Comparison of ENCODE assay signal across 8 cellular contexts in the genomic region with DNA sequence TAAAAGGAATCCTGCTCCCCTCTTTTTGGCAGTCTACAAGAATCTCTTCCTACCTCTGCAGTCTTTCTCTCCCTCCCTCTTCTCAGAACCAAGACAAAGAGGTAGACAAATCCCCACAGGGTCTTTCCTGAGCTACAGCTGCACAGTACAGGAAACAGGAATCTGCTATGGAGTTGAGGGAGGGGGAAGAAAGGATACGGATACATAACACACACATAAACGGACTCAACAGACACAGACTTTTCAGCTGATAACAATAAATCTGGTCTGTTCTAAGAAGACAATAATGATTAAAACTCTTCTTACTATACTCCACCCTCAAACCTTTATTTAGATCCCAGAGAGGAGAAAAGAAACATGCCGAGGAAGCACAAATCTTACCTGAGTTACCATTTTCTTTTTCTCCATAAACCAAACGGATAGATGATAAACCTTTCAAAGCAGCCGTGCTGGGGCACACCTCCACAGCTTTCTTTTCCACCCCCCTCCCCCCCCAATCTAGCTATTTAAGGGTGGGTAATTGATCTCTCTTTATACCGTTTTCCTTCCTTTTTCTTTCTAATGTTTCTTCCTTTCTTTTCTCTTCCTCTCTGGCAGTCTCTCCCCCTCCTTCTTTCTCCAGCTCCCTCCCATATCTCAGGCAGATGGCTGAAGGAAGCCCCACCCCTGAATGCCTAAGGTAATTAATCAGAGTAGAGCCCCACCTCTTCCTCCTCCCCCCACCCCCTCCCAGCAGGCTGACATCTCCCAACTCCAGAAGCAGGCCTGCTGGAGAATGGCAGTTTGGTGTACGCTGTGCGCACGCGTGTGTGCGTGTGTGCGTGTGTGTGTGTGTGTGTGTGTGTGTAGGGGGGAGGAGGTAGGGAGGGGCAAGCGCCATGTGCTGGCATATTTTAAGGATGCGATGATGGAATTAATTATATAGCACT.
DNase-seq lines count a peak whose midpoint lies in the region; ATAC-seq lines count a peak whose summit lies in the region.

No MANE protein-coding gene starts in this region.

- DNase-seq in activated CD4-positive, alpha-beta T cell treated with anti-CD3 and anti-CD28 coated beads for 48 hours: peak; percentile 13
- DNase-seq in activated CD4-positive, alpha-beta T cell treated with anti-CD3 and anti-CD28 coated beads, Interleukin-2, amount 50 U/mL, for 1 hour: no peak
- peak; percentile 82 for DNase-seq in NCI-H2196 treated with DMSO at 0.1 percent for 48 hours (lab: John Stamatoyannopoulos, UW; ENCODE audit: unreplicated experiment)
- DNase-seq in amygdala (lab: John Stamatoyannopoulos, UW): peak in 52 of 56 donors; percentile 5 to 86 (median 48)
- DNase-seq in left cardiac atrium: peak; percentile 89
- DNase-seq in posterior cingulate gyrus: peak; percentile 52 to 94 (median 60)

- intact Hi-C loops in left cardiac atrium (cut with DNase I): loop anchor here in 1 of 2 donors (5.0 to 10.0 kb wide), 3 partner anchors 72 to 215 kb away; no protein-coding TSS in a partner anchor
- intact Hi-C loops in posterior cingulate gyrus (cut with DNase I): loop anchor here (5.0 kb wide), 1 partner anchor 77 kb away; no protein-coding TSS in a partner anchor

- ATAC-seq in left cardiac atrium: peak; percentile 87 to 94
- no peak for ATAC-seq in HG03432 (IDR thresholded peaks at IDR 0.05; ENCODE audit: unreplicated experiment)
- ATAC-seq in HG03354 (IDR thresholded peaks at IDR 0.05; ENCODE audit: poor library complexity, severe bottlenecking, unreplicated experiment): no peak

Comparison
In these comparisons a context has a peak if more than half of its experiments do, and no peak if none do; other contexts are left out.
1. ATAC-seq: peak in left cardiac atrium (2 of 2); none in HG03432 (single experiment) and HG03354 (single experiment).